Comparison of ENCODE assay signal across 8 cellular contexts in genomic region chr12:6684609-6685008, GRCh38. TPM values are rescaled to one million over a fixed set of nuclear protein-coding genes. Genes with fewer than 3 reads are reported as not detected.
DNase-seq lines count a peak whose midpoint lies in the region; ATAC-seq and TF ChIP-seq lines count a peak whose summit lies in the region.

No MANE protein-coding gene starts in this region.

- peaks cover 2% of the 10 kb centered on the region for H3K36me3 Mint-ChIP-seq in activated naive CD8-positive, alpha-beta T cell

- H3K9me3 ChIP-seq in left lung: no peaks in the 10 kb centered on the region

- no peaks in the 10 kb centered on the region for H3K9me3 Mint-ChIP-seq in activated naive CD8-positive, alpha-beta T cell (ENCODE audit: low read depth)

- peaks cover 10 to 52% of the 10 kb centered on the region in 2 donors for H3K4me1 ChIP-seq in left lung

- intact Hi-C loops in left lung (cut with DNase I): no loop called here

- H3K27ac Mint-ChIP-seq in activated naive CD8-positive, alpha-beta T cell: peak overlapping the region; percentile 66

- no peak overlapping the region for H3K27ac ChIP-seq in left lung

- DNase-seq in AG09309 (ENCODE audit: low read depth) (no peak), NCI-H526 treated with DMSO at 0.1 percent for 48 hours (lab: John Stamatoyannopoulos, UW) (peak; percentile 4), left lung (no peak), globus pallidus (ENCODE audit: low spot score) (no peak)

- H3K4me3 ChIP-seq in AG09309 (ENCODE audit: control insufficient read depth, low read depth, low read length): no peak overlapping the region
- H3K4me3 ChIP-seq in left lung: no peak overlapping the region

- H3K36me3 ChIP-seq in left lung: peaks cover 0 to 47% of the 10 kb centered on the region in 2 donors

- no peak for ATAC-seq in left lung
- no peak for ATAC-seq in HG03442 (IDR thresholded peaks at IDR 0.05; ENCODE audit: unreplicated experiment)
- no peak for ATAC-seq in HG02610 (IDR thresholded peaks at IDR 0.05; ENCODE audit: unreplicated experiment)

- H3K27me3 Mint-ChIP-seq in activated naive CD8-positive, alpha-beta T cell: no peaks in the 10 kb centered on the region

- H3K4me3 Mint-ChIP-seq in activated naive CD8-positive, alpha-beta T cell: peak overlapping the region; percentile 20

- H3K27me3 ChIP-seq in left lung: no peaks in the 10 kb centered on the region

- TF ChIP-seq CTCF in AG09309 (IDR thresholded peaks at IDR 0.05; ENCODE audit: control insufficient read depth, insufficient read depth, low read depth, low read length, missing control alignments): peak; percentile 37
- TF ChIP-seq CTCF in GM12872 (IDR thresholded peaks at IDR 0.05; ENCODE audit: insufficient read depth, low read depth, low read length): peak; percentile 62
- TF ChIP-seq CTCF in left lung (IDR thresholded peaks at IDR 0.05): peak; percentile 37 to 44

- peaks cover 56% of the 10 kb centered on the region for H3K4me1 Mint-ChIP-seq in activated naive CD8-positive, alpha-beta T cell (ENCODE audit: low read depth)

RNA-seq across cellular contexts. Expression of gene ZNF384, which starts 4.6 kb away (rescaled TPM):
- 10 to 100 TPM; 39.3 to 55.0 TPM for total RNA-seq in left lung

RNA-seq across cellular contexts. Expression of gene PIANP, which starts 16.0 kb away (rescaled TPM):
- under 1 TPM; 0.18 to 0.44 TPM for total RNA-seq in left lung

RNA-seq across cellular contexts. Expression of gene ING4, which starts 21.7 kb away (rescaled TPM):
- 10 to 100 TPM; 23.1 to 38.0 TPM for total RNA-seq in left lung

RNA-seq across cellular contexts. Expression of gene ACRBP, which starts 37.4 kb away (rescaled TPM):
- total RNA-seq in left lung: 1 to 10 TPM; 4.9 to 6.3 TPM

RNA-seq across cellular contexts. Expression of gene COPS7A, which starts 39.2 kb away (rescaled TPM):
- total RNA-seq in left lung: 10 to 100 TPM; 66.0 to 67.5 TPM
